8 cellular contexts compared by ENCODE assay signal in the genomic region with DNA sequence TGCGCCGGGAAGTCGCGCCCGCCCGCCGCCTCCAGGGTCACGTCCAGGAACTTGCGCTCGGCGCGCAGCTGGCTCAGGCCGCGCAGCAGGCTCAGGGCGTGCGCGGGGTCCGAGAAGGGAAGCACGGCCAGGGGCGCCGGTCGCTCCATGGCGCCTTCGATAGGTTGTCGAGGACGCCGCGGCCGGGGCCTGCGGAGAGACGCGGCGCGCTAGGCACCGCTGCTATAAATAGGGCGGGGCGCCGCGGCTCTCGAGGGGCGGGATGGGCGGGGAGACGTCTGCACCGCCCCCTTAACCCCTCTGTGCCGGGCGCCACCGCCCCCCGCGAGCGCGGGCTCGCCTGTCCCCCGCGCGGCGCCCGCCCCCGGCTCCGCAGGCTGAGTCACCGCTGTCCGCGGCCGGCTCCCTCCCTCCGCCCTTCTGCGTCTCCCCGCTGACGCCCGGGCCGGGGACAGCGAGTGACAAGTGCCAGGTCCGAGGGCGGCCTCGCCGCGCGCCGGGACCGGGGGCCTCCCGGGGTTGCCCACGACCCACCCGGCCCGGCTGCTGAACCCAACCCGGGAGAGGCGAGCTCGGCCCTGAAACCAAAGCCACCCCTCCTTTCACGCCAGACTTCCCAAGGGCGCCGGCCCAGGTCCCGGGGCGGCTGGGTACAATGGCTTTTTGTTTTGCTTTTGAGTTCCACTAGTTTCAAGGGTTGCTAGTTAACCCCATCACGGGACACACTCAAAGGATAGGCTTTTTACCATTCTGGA. TPM values are rescaled to one million over a fixed set of nuclear protein-coding genes. Genes with fewer than 3 reads are reported as not detected.
DNase-seq lines count a peak whose midpoint lies in the region; ATAC-seq and TF ChIP-seq lines count a peak whose summit lies in the region.

A gene with protein sequence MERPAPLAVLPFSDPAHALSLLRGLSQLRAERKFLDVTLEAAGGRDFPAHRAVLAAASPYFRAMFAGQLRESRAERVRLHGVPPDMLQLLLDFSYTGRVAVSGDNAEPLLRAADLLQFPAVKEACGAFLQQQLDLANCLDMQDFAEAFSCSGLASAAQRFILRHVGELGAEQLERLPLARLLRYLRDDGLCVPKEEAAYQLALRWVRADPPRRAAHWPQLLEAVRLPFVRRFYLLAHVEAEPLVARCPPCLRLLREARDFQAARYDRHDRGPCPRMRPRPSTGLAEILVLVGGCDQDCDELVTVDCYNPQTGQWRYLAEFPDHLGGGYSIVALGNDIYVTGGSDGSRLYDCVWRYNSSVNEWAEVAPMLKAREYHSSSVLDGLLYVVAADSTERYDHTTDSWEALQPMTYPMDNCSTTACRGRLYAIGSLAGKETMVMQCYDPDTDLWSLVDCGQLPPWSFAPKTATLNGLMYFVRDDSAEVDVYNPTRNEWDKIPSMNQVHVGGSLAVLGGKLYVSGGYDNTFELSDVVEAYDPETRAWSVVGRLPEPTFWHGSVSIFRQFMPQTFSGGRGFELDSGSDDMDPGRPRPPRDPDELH (minus strand): TSS at position 201 of the 755 bp plus-strand sequence. CDS start 52 bp downstream, at position 149.

- peak within 1 kb of the TSS; percentile 98 for H2AFZ ChIP-seq in PC-3 (ENCODE audit: low read length)

- peak within 1 kb of the TSS; percentile 98 for H3K4me2 ChIP-seq in PC-3 (ENCODE audit: low read length)

- H3F3A ChIP-seq in PC-3 (ENCODE audit: low read length, unreplicated experiment): no peaks in the 10 kb centered on the region

- H3K9me3 ChIP-seq in CD4-positive, alpha-beta memory T cell (ENCODE audit: control insufficient read depth in 1 of 2, low read length in 2 of 2): no peaks in the 10 kb centered on the region
- H3K9me3 ChIP-seq in PC-3 (ENCODE audit: low read length): no peaks in the 10 kb centered on the region
- H3K9me3 ChIP-seq in mucosa of stomach (ENCODE audit: control insufficient read depth, low read length): no peaks in the 10 kb centered on the region

- CTCF ChIA-PET in CD4-positive, alpha-beta memory T cell (lab: Charles Lee; ENCODE audit: partially characterized antibody): interaction anchor here (1.0 to 3.8 kb wide), 10 partner anchors 9 to 113 kb away, joined by 3 to 24 read pairs (median 6); a partner anchor contains a TSS
- CTCF ChIA-PET in PC-3 (lab: Charles Lee): interaction anchor here (1.1 kb wide), 1 partner anchor 49 kb away, joined by 3 read pairs; a partner anchor contains a TSS

- TF ChIP-seq CTCF in PC-3 (conservative IDR thresholded peaks at IDR 0.05; ENCODE audit: low read depth, low read length): no peak

- H3K4me3 ChIP-seq in CD4-positive, alpha-beta memory T cell (ENCODE audit: low read length in 2 of 2): peak within 1 kb of the TSS; percentile 87 to 92
- peak within 1 kb of the TSS; percentile 86 for H3K4me3 ChIP-seq in PC-3 (ENCODE audit: low read length)
- peak within 1 kb of the TSS; percentile 82 for H3K4me3 ChIP-seq in mucosa of stomach (ENCODE audit: low read length)

- H3K36me3 Mint-ChIP-seq in CD4-positive, alpha-beta memory T cell: peaks cover 5 to 27% of the 10 kb centered on the region in 2 donors

- H3K4me3 Mint-ChIP-seq in CD4-positive, alpha-beta memory T cell: peak within 1 kb of the TSS; percentile 93 to 99 (median 98)

- peak; percentile 75 to 85 (median 82) for DNase-seq in CD4-positive, alpha-beta memory T cell
- DNase-seq in PC-3 (peak; percentile 97), erythroblast (lab: John Stamatoyannopoulos, UW) (peak; percentile 94 to 98)
- DNase-seq in activated T-cell treated with anti-CD3 and anti-CD28 coated beads, Interleukin-2, amount 50 U/mL, for 1 hour: peak; percentile 86
- DNase-seq in stimulated activated CD8-positive, alpha-beta memory T cell treated with anti-CD3 and anti-CD28 coated beads, Interleukin-7, amount 100 ng/mL, for 1 hour (ENCODE audit: low read depth in 2 of 2): peak; percentile 70 to 79

- H3K79me2 ChIP-seq in PC-3 (ENCODE audit: low read length): peaks cover 48% of the 10 kb centered on the region

- peak within 1 kb of the TSS; percentile 88 for H3K27ac ChIP-seq in CD4-positive, alpha-beta memory T cell (ENCODE audit: low read depth, low read length)
- peak within 1 kb of the TSS; percentile 93 for H3K27ac ChIP-seq in PC-3 (ENCODE audit: low read length)

- intact Hi-C loops in CD4-positive, alpha-beta memory T cell (cut with micrococcal nuclease): loop anchor here (1.0 to 2.0 kb wide), 4 partner anchors 10 to 142 kb away; a partner anchor contains a TSS
- intact Hi-C loops in PC-3 (cut with micrococcal nuclease): no loop called here

- no peaks in the 10 kb centered on the region for H3K27me3 ChIP-seq in CD4-positive, alpha-beta memory T cell (ENCODE audit: insufficient read depth, low read length)
- H3K27me3 ChIP-seq in PC-3 (ENCODE audit: low read length) (no peaks in the 10 kb centered on the region), mucosa of stomach (ENCODE audit: control insufficient read depth, insufficient read depth, low read length) (no peaks in the 10 kb centered on the region)

- ATAC-seq in GM19395 (IDR thresholded peaks at IDR 0.05; ENCODE audit: unreplicated experiment) (peak; percentile 48), HG03558 (IDR thresholded peaks at IDR 0.05; ENCODE audit: extremely low read depth, unreplicated experiment) (peak; percentile 31), PC-3 (peak; percentile 54)

- TF ChIP-seq POLR2A in erythroblast (IDR thresholded peaks at IDR 0.05; ENCODE audit: low read length): peak; percentile 90

- H3K36me3 ChIP-seq in CD4-positive, alpha-beta memory T cell (ENCODE audit: insufficient read depth, low read length): peaks cover 9% of the 10 kb centered on the region
- peaks cover 8% of the 10 kb centered on the region for H3K36me3 ChIP-seq in PC-3 (ENCODE audit: low read depth, low read length)
- H3K36me3 ChIP-seq in mucosa of stomach (ENCODE audit: control insufficient read depth, insufficient read depth, low read length): no peaks in the 10 kb centered on the region

- peaks cover 26% of the 10 kb centered on the region for H4K20me1 ChIP-seq in PC-3 (ENCODE audit: low read length)

- H3K9me2 ChIP-seq in PC-3 (replicated peaks; ENCODE audit: low read length): no peaks in the 10 kb centered on the region

- peak within 1 kb of the TSS; percentile 95 to 99 (median 97) for H3K27ac Mint-ChIP-seq in CD4-positive, alpha-beta memory T cell

- peaks cover 6 to 42% (median 30%) of the 10 kb centered on the region in 4 donors for H3K4me1 Mint-ChIP-seq in CD4-positive, alpha-beta memory T cell

- H3K27me3 Mint-ChIP-seq in CD4-positive, alpha-beta memory T cell: no peaks in the 10 kb centered on the region

- peak within 1 kb of the TSS; percentile 91 for H3K9ac ChIP-seq in PC-3 (ENCODE audit: low read length)
- H3K9ac ChIP-seq in mucosa of stomach (ENCODE audit: low read length): peak within 1 kb of the TSS; percentile 91

- peaks cover 39% of the 10 kb centered on the region for H3K4me1 ChIP-seq in CD4-positive, alpha-beta memory T cell (ENCODE audit: insufficient read depth, low read length)
- H3K4me1 ChIP-seq in PC-3 (ENCODE audit: insufficient read depth, low read length) (peaks cover 30% of the 10 kb centered on the region), mucosa of stomach (ENCODE audit: control insufficient read depth, insufficient read depth, low read length) (peaks cover 36% of the 10 kb centered on the region)

- POLR2A ChIA-PET in CD4-positive, alpha-beta memory T cell (lab: Charles Lee; ENCODE audit: partially characterized antibody): interaction anchor here (0.6 to 8.5 kb wide), 28 partner anchors 10 to 610 kb away, joined by 3 to 273 read pairs (median 5); a partner anchor contains a TSS
- POLR2A ChIA-PET in PC-3 (lab: Charles Lee; ENCODE audit: unreplicated experiment): interaction anchor here (0.6 to 1.3 kb wide), 3 partner anchors 23 to 28 kb away, joined by 3 to 7 read pairs (median 3); a partner anchor contains a TSS

- no TSS peak for BruUV-seq in PC-3 (replicated peaks; lab: Mats Ljungman, UMichigan)

- peaks cover 0 to 2% (median 0%) of the 10 kb centered on the region in 8 donors for H3K9me3 Mint-ChIP-seq in CD4-positive, alpha-beta memory T cell

RNA-seq across cellular contexts. Expression of the gene that starts here (rescaled TPM):
- total RNA-seq in CD4-positive, alpha-beta memory T cell: 10 to 100 TPM; 80.6 to 85.2 TPM
- polyA plus RNA-seq in CD4-positive, alpha-beta memory T cell: 10 to 100 TPM; 18.3 to 32.5 TPM
- 82.5 and 105 TPM in 2 replicates for total RNA-seq in PC-3 (2014; rRNA removed)

Comparison
In these comparisons a context has a peak if more than half of its experiments do, and no peak if none do; other contexts are left out.
1. Peak in every context shown above with its lines: DNase-seq, ATAC-seq, H3K4me3 ChIP-seq and H3K27ac ChIP-seq.